ENCODE assay signal across 19 cellular contexts in genomic region chr3:28039234-28039633, GRCh38.
"Had no signal": no experiment of that assay in that cellular context is flagged by ENCODE, and none has a peak within 500 bp of the region (broad histone marks: within the 10 kb centered on the region; RNA-seq: fewer than 3 reads in every experiment).

No MANE protein-coding gene starts in this region.

- H3K27me3 ChIP-seq: ascending aorta, breast epithelium, tibial artery had no signal

- H3K4me3 Mint-ChIP-seq: activated naive CD8-positive, alpha-beta T cell treated with anti-CD3 and anti-CD28 coated beads, Interleukin-2, amount 50 U/mL, for 24 hours; activated T-helper 17 cell treated with anti-CD3 and anti-CD28 coated beads, Interleukin-2, amount 50 U/mL, for 72 hours; immature natural killer cell; mesothelial cell of epicardium had no signal

- H3K36me3 ChIP-seq: ascending aorta, breast epithelium, lower lobe of right lung, tibial artery had no signal

- H3K27me3 Mint-ChIP-seq: progenitor cell of endocrine pancreas had no signal

- H3K27ac ChIP-seq: ascending aorta, breast epithelium, lower lobe of right lung, tibial artery had no signal

- H3K36me3 Mint-ChIP-seq: mesothelial cell of epicardium had no signal

- H3K4me1 Mint-ChIP-seq: activated T-helper 17 cell treated with anti-CD3 and anti-CD28 coated beads, Interleukin-2, amount 50 U/mL, for 72 hours; immature natural killer cell; mesothelial cell of epicardium had no signal

- H3K9me3 ChIP-seq: ascending aorta, breast epithelium, lower lobe of right lung, tibial artery had no signal

- H3K4me3 ChIP-seq: ascending aorta, breast epithelium, lower lobe of right lung, tibial artery had no signal

- DNase-seq: activated CD4-positive, alpha-beta T cell treated with anti-CD3 and anti-CD28 coated beads for 1 hour; activated CD4-positive, alpha-beta T cell treated with anti-CD3 and anti-CD28 coated beads, Interleukin-2, amount 50 U/mL, for 48 hours; activated naive CD4-positive, alpha-beta T cell treated with Interleukin-2 at 50 U/mL for 16 hours; activated naive CD8-positive, alpha-beta T cell treated with anti-CD3 and anti-CD28 coated beads, Interleukin-2, amount 50 U/mL, for 24 hours; cerebellar nuclear complex; effector CD8-positive, alpha-beta T cell; head of caudate nucleus; immature natural killer cell; lower lobe of right lung; right cardiac atrium; small intestine; stimulated activated CD4-positive, alpha-beta T cell treated with anti-CD3 and anti-CD28 coated beads, Interleukin-4, amount 100 ng/mL, for 24 hours; stimulated activated naive CD4-positive, alpha-beta T cell; tibial artery had no signal

- H3K9me3 Mint-ChIP-seq: activated naive CD8-positive, alpha-beta T cell treated with anti-CD3 and anti-CD28 coated beads, Interleukin-2, amount 50 U/mL, for 24 hours; activated T-helper 17 cell treated with anti-CD3 and anti-CD28 coated beads, Interleukin-2, amount 50 U/mL, for 72 hours had no signal

- H3K27ac Mint-ChIP-seq: activated naive CD8-positive, alpha-beta T cell treated with anti-CD3 and anti-CD28 coated beads, Interleukin-2, amount 50 U/mL, for 24 hours; activated T-helper 17 cell treated with anti-CD3 and anti-CD28 coated beads, Interleukin-2, amount 50 U/mL, for 72 hours; immature natural killer cell; mesothelial cell of epicardium; progenitor cell of endocrine pancreas had no signal

- H3K4me1 ChIP-seq: ascending aorta, breast epithelium, lower lobe of right lung, tibial artery had no signal

- ATAC-seq: activated naive CD8-positive, alpha-beta T cell treated with anti-CD3 and anti-CD28 coated beads, Interleukin-2, amount 50 U/mL, for 24 hours; activated T-helper 17 cell treated with anti-CD3 and anti-CD28 coated beads, Interleukin-2, amount 50 U/mL, for 72 hours; lower lobe of right lung; right cardiac atrium had no signal
